In genomic region chr3:196666001-196666867, GRCh38 we compare ENCODE assay signal across 1 cellular context.
A peak's percentile ranks its signal among the peaks of the same experiment; 100 is the strongest.
TF ChIP-seq lines count a peak whose summit lies in the region.

No MANE protein-coding gene starts in this region.

TF ChIP-seq in H1, 55 proteins besides CTCF, POLR2A, EP300 and RAD21 (continued from another document):
- 0 out of 2 replicates have a peak, but pooled peaks have one; percentile 34 for TF ChIP-seq RBBP5 (IDR thresholded peaks at IDR 0.05; ENCODE audit: borderline replicate concordance, low read depth, low read length)
- TF ChIP-seq, protein P1, sequence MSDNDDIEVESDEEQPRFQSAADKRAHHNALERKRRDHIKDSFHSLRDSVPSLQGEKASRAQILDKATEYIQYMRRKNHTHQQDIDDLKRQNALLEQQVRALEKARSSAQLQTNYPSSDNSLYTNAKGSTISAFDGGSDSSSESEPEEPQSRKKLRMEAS (IDR thresholded peaks at IDR 0.05) = peak; percentile 43; the same call in 1 of the 2 replicates
- peak; percentile 2; the same call in 1 of the 2 replicates for TF ChIP-seq CEBPB (IDR thresholded peaks at IDR 0.05; ENCODE audit: low read depth, low read length)
- TF ChIP-seq CBX8 (IDR thresholded peaks at IDR 0.05; ENCODE audit: borderline replicate concordance, low read depth, low read length) = no peak
- peak; percentile 73 for TF ChIP-seq TEAD4 (IDR thresholded peaks at IDR 0.05; ENCODE audit: low read depth, low read length)
- TF ChIP-seq SP4 (IDR thresholded peaks at IDR 0.05; ENCODE audit: low read length) = no peak
- peak in 1 of 2 experiments; percentile 59; a peak in 1 of 4 replicates for TF ChIP-seq HDAC2 (IDR thresholded peaks at IDR 0.05; ENCODE audit: borderline replicate concordance in 1 of 2, low read depth in 2 of 2, low read length in 2 of 2)
- peak; percentile 51; the same call in 1 of the 2 replicates for TF ChIP-seq YY1 (IDR thresholded peaks at IDR 0.05; ENCODE audit: low read depth, low read length)
- TF ChIP-seq TCF12 (IDR thresholded peaks at IDR 0.05; ENCODE audit: low read depth, low read length) = peak; percentile 87; the same call in 1 of the 2 replicates
